ENCODE assay signal across 10 cellular contexts in genomic region chr10:132593900-132594876, GRCh38. TPM values are rescaled to one million over a fixed set of nuclear protein-coding genes. Genes with fewer than 3 reads are reported as not detected.
A peak's percentile ranks its signal among the peaks of the same experiment; 100 is the strongest.
DNase-seq lines count a peak whose midpoint lies in the region; ATAC-seq, FAIRE-seq and TF ChIP-seq lines count a peak whose summit lies in the region.
"Had no signal": no experiment of that assay in that cellular context is flagged by ENCODE, and none has a peak within 500 bp of the region (broad histone marks: within the 10 kb centered on the region; RNA-seq: fewer than 3 reads in every experiment).

No MANE protein-coding gene starts in this region.

- no peaks in the 10 kb centered on the region for H3K36me3 ChIP-seq in DOHH2 (ENCODE audit: control insufficient read depth, low read length)
- H3K36me3 ChIP-seq in endothelial cell of umbilical vein (ENCODE audit: control insufficient read depth in 2 of 2, extremely low read depth in 1 of 2, insufficient read depth in 2 of 2, low read length in 2 of 2): no peaks in the 10 kb centered on the region

- CTCF ChIA-PET in endothelial cell of umbilical vein (lab: Charles Lee): interaction anchor here (0.8 kb wide), 1 partner anchor 13 kb away, joined by 3 read pairs; no protein-coding TSS in a partner anchor

- H3K79me2 ChIP-seq in DOHH2 (ENCODE audit: control insufficient read depth, low read length) (peaks cover 19% of the 10 kb centered on the region), endothelial cell of umbilical vein (ENCODE audit: control insufficient read depth, insufficient read depth, low read length) (peaks cover 23% of the 10 kb centered on the region)

- no peak overlapping the region for H3K9ac ChIP-seq in endothelial cell of umbilical vein (replicated peaks; ENCODE audit: extremely low read depth, insufficient read depth, low read length)

- ATAC-seq in GM19324 (IDR thresholded peaks at IDR 0.05; ENCODE audit: low FRiP score, unreplicated experiment) (peak; percentile 66), HG03097 (IDR thresholded peaks at IDR 0.05; ENCODE audit: low FRiP score, unreplicated experiment) (peak; percentile 47)

- H4K20me1 ChIP-seq in DOHH2 (ENCODE audit: control insufficient read depth, insufficient read depth, low read depth, low read length) (no peaks in the 10 kb centered on the region), endothelial cell of umbilical vein (replicated peaks; ENCODE audit: control insufficient read depth, extremely low read depth, insufficient read depth, low read length) (no peaks in the 10 kb centered on the region)

- POLR2A ChIA-PET in endothelial cell of umbilical vein (lab: Charles Lee): no interaction called here

- H3K9me3 ChIP-seq in DOHH2 (ENCODE audit: control insufficient read depth, insufficient read depth, low read length): peaks cover 8% of the 10 kb centered on the region; the same call in 1 of the 2 replicates
- H3K9me3 ChIP-seq in endothelial cell of umbilical vein (replicated peaks; ENCODE audit: control insufficient read depth, insufficient read depth, low read length): no peaks in the 10 kb centered on the region

- H3K4me2 ChIP-seq in DOHH2 (ENCODE audit: low read length): peak overlapping the region; percentile 46
- peak overlapping the region; percentile 58 for H3K4me2 ChIP-seq in endothelial cell of umbilical vein (ENCODE audit: insufficient read depth, low read length)

- H3K27me3 ChIP-seq in DOHH2 (ENCODE audit: control insufficient read depth, low read length) (no peaks in the 10 kb centered on the region), endothelial cell of umbilical vein (ENCODE audit: control insufficient read depth in 2 of 2, insufficient read depth in 2 of 2, low read length in 2 of 2) (no peaks in the 10 kb centered on the region)

- dilution Hi-C loops in endothelial cell of umbilical vein (cut with MboI; ENCODE audit: extremely low pct_ligation_motif_present, low sequenced_read_pairs): no loop called here

- DNase-seq in endothelial cell of umbilical vein (ENCODE audit: low read depth, low spot score): no peak
- DNase-seq in NCI-H446 (lab: John Stamatoyannopoulos, UW): no peak
- no peak for DNase-seq in 8988T
- no peak for DNase-seq in SKM-1 (lab: John Stamatoyannopoulos, UW; ENCODE audit: unreplicated experiment)
- no peak for DNase-seq in NCI-H2171 (lab: John Stamatoyannopoulos, UW)
- DNase-seq: cortex of kidney, DND-41 had no signal

- TF ChIP-seq CTCF in DOHH2 (IDR thresholded peaks at IDR 0.05; ENCODE audit: low read depth, low read length, poor library complexity, severe bottlenecking) (no peak), endothelial cell of umbilical vein (IDR thresholded peaks at IDR 0.05; ENCODE audit: extremely low read depth in 1 of 2, insufficient read depth in 1 of 2, low read depth in 1 of 2, low read length in 2 of 2) (no peak)

- no peaks in the 10 kb centered on the region for H3K9me1 ChIP-seq in endothelial cell of umbilical vein (replicated peaks; ENCODE audit: control insufficient read depth, extremely low read depth, insufficient read depth, low read length)

- H3K4me3 ChIP-seq in DOHH2 (ENCODE audit: low read length) (0 out of 2 replicates have a peak overlapping the region, but pooled peaks have one; percentile 18), endothelial cell of umbilical vein (replicated peaks in 1 of 3; ENCODE audit: insufficient read depth in 1 of 3, low read depth in 1 of 3, low read length in 3 of 3) (no peak overlapping the region)

- H3F3A ChIP-seq in DOHH2 (ENCODE audit: control insufficient read depth, insufficient read depth): no peaks in the 10 kb centered on the region

- H3K27ac ChIP-seq in DOHH2 (ENCODE audit: low read depth, low read length): no peak overlapping the region
- no peak overlapping the region for H3K27ac ChIP-seq in endothelial cell of umbilical vein (ENCODE audit: insufficient read depth, low read depth, low read length)

- intact Hi-C loops in endothelial cell of umbilical vein (cut with micrococcal nuclease): no loop called here

- FAIRE-seq in endothelial cell of umbilical vein (lab: Jason Lieb, UNC): no peak

- H3K9me2 ChIP-seq in DOHH2 (replicated peaks; ENCODE audit: control insufficient read depth, low read length): no peaks in the 10 kb centered on the region

- H3K4me1 ChIP-seq in DOHH2 (ENCODE audit: control insufficient read depth, low read length): peaks cover 30% of the 10 kb centered on the region
- H3K4me1 ChIP-seq in endothelial cell of umbilical vein (ENCODE audit: control insufficient read depth, extremely low read depth, insufficient read depth, low read length): peaks cover 25% of the 10 kb centered on the region

- BruUV-seq in endothelial cell of umbilical vein (replicated peaks; lab: Mats Ljungman, UMichigan): no TSS peak

- TF ChIP-seq POLR2A in endothelial cell of umbilical vein (IDR thresholded peaks at IDR 0.05; ENCODE audit: low read depth, low read length): no peak

- H2AFZ ChIP-seq in endothelial cell of umbilical vein (ENCODE audit: low read depth, low read length): no peak overlapping the region

TF ChIP-seq in endothelial cell of umbilical vein, 7 proteins besides CTCF, POLR2A, EP300 and RAD21:
- no peak for TF ChIP-seq EZH2 (IDR thresholded peaks at IDR 0.05; ENCODE audit: borderline replicate concordance, low read depth, low read length, severe bottlenecking)
- no peak for TF ChIP-seq JUN (IDR thresholded peaks at IDR 0.05; ENCODE audit: borderline replicate concordance, insufficient read depth, insufficient read length, low read depth)
- TF ChIP-seq, protein P1, sequence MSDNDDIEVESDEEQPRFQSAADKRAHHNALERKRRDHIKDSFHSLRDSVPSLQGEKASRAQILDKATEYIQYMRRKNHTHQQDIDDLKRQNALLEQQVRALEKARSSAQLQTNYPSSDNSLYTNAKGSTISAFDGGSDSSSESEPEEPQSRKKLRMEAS (IDR thresholded peaks at IDR 0.05; ENCODE audit: insufficient read depth, insufficient read length): no peak
- no peak for TF ChIP-seq POLR2AphosphoS5 (IDR thresholded peaks at IDR 0.05; ENCODE audit: insufficient read depth, low read depth, low read length)
- TF ChIP-seq GATA2 (IDR thresholded peaks at IDR 0.05; ENCODE audit: insufficient read depth, insufficient read length, low read depth, low read length): no peak
- no peak for TF ChIP-seq MYC (IDR thresholded peaks at IDR 0.05; ENCODE audit: low read depth, low read length)
- no peak for TF ChIP-seq FOS (IDR thresholded peaks at IDR 0.05; ENCODE audit: borderline replicate concordance, insufficient read depth, low read length)

RNA-seq across cellular contexts. Expression of gene INPP5A, which starts 56.6 kb away (rescaled TPM):
- total RNA-seq in endothelial cell of umbilical vein: 33.2 and 35.9 TPM in 2 replicates
- polyA plus RNA-seq in endothelial cell of umbilical vein: 21.2 and 22.9 TPM in 2 replicates
- polyA plus RNA-seq in endothelial cell of umbilical vein (2011; cell fraction: cytosol; rRNA removed): 20.0 and 20.6 TPM in 2 replicates
- 21.7 and 22.8 TPM in 2 replicates for polyA plus RNA-seq in endothelial cell of umbilical vein (2011; cell fraction: nucleus; rRNA removed)
- polyA plus RNA-seq in endothelial cell of umbilical vein (2012): 22.3 and 25.8 TPM in 2 replicates
- polyA minus RNA-seq in endothelial cell of umbilical vein: 25.2 and 25.6 TPM in 2 replicates
- 9.6 TPM for polyA minus RNA-seq in endothelial cell of umbilical vein (2011; cell fraction: cytosol; rRNA and poly(A)+ RNA removed)
- 22.7 and 23.2 TPM in 2 replicates for polyA minus RNA-seq in endothelial cell of umbilical vein (2011; cell fraction: nucleus; rRNA and poly(A)+ RNA removed)
